In genomic region chr2:189581354-189582139, GRCh38 we compare ENCODE assay signal across 8 cellular contexts. TPM values are rescaled to one million over a fixed set of nuclear protein-coding genes. Genes with fewer than 3 reads are reported as not detected.
DNase-seq lines count a peak whose midpoint lies in the region; ATAC-seq and TF ChIP-seq lines count a peak whose summit lies in the region.

No MANE protein-coding gene starts in this region.

- H3K4me3 Mint-ChIP-seq in T-helper 17 cell (peak overlapping the region; percentile 87), naive B cell (peak overlapping the region; percentile 73 to 88 (median 78))

- DNase-seq in T-helper 17 cell (peak in 1 of 3 donors; percentile 5), epithelial cell of proximal tubule (ENCODE audit: low read depth) (no peak), naive B cell (no peak), NCI-H1105 treated with DMSO at 0.1 percent for 48 hours (lab: John Stamatoyannopoulos, UW) (no peak)

- H3K36me3 Mint-ChIP-seq in T-helper 17 cell (ENCODE audit: low read depth) (peaks cover 2% of the 10 kb centered on the region), naive B cell (no peaks in the 10 kb centered on the region)

- H3K9me3 Mint-ChIP-seq in naive B cell = no peaks in the 10 kb centered on the region

- H3K9me3 ChIP-seq in T-helper 17 cell (ENCODE audit: control insufficient read depth, low read length, poor library complexity, severe bottlenecking) = no peaks in the 10 kb centered on the region

- H3K27me3 Mint-ChIP-seq in T-helper 17 cell (peaks cover 10% of the 10 kb centered on the region), naive B cell (peaks cover 45 to 56% (median 49%) of the 10 kb centered on the region in 3 donors)

- TF ChIP-seq CTCF in 22Rv1 (IDR thresholded peaks at IDR 0.05) = no peak
- TF ChIP-seq CTCF in epithelial cell of proximal tubule (conservative IDR thresholded peaks at IDR 0.05; ENCODE audit: low read depth, low read length) = no peak

- ATAC-seq in GM18498 (IDR thresholded peaks at IDR 0.05; ENCODE audit: unreplicated experiment) = peak; percentile 2
- ATAC-seq in T-helper 17 cell = no peak
- ATAC-seq in naive B cell (ENCODE audit: low read depth in 2 of 2) = peak in 1 of 2 donors; percentile 4
- ATAC-seq in HG03280 (IDR thresholded peaks at IDR 0.05; ENCODE audit: unreplicated experiment) = no peak
- no peak for ATAC-seq in GM21447 (IDR thresholded peaks at IDR 0.05; ENCODE audit: unreplicated experiment)

- H3K27ac ChIP-seq in 22Rv1 = peak overlapping the region; percentile 77

- peak overlapping the region; percentile 60 for H3K4me3 ChIP-seq in epithelial cell of proximal tubule (ENCODE audit: low read depth, low read length)

- H3K27ac Mint-ChIP-seq in T-helper 17 cell (peak overlapping the region; percentile 79), naive B cell (peak overlapping the region in 1 of 6 donors; percentile 35)

- peaks cover 33% of the 10 kb centered on the region for H3K4me1 Mint-ChIP-seq in T-helper 17 cell
- peaks cover 20 to 22% (median 21%) of the 10 kb centered on the region in 3 donors for H3K4me1 Mint-ChIP-seq in naive B cell

RNA-seq across cellular contexts. Expression of gene SLC40A1, which starts 1.0 kb away (rescaled TPM):
- 10 to 100 TPM; 30.9 to 92.7 TPM for total RNA-seq in T-helper 17 cell
- total RNA-seq in epithelial cell of proximal tubule = 1.9 and 5.8 TPM in 2 replicates
- polyA plus RNA-seq in naive B cell (ENCODE audit: low read depth in 6 of 6) = 1 to 10 TPM; 1.9 to 7.2 (median 3.3) TPM
